8 cellular contexts compared by ENCODE assay signal in genomic region chr12:106137456-106138278, GRCh38. TPM values are rescaled to one million over a fixed set of nuclear protein-coding genes. Genes with fewer than 3 reads are reported as not detected.
A peak's percentile ranks its signal among the peaks of the same experiment; 100 is the strongest.
DNase-seq lines count a peak whose midpoint lies in the region; ATAC-seq, FAIRE-seq and TF ChIP-seq lines count a peak whose summit lies in the region.

No MANE protein-coding gene starts in this region.

- TF ChIP-seq EP300 in A549 (IDR thresholded peaks at IDR 0.05) = no peak

- TF ChIP-seq POLR2A in A549 (IDR thresholded peaks at IDR 0.05; ENCODE audit: low read length) = no peak

- 3% methylated on average over 15 of the region's 15 CpGs for WGBS in A549 (ENCODE audit: missing lambda C conversion rate)
- WGBS in aorta, 2 donors = 2 to 5% methylated on average over 15 of the region's 15 CpGs

- peak in 1 of 2 experiments; percentile 2; a peak in 1 of 5 replicates for TF ChIP-seq RAD21 in A549 (conservative IDR thresholded peaks at IDR 0.05 in 1 of 2, IDR thresholded peaks at IDR 0.05 in 1 of 2)

- H3K27ac ChIP-seq in A549 = peak overlapping the region; percentile 99
- H3K27ac ChIP-seq in cingulate gyrus (ENCODE audit: low read depth, low read length) = peak overlapping the region; percentile 94
- H3K27ac ChIP-seq in aorta (ENCODE audit: low read depth in 1 of 2, low read length in 2 of 2) = peak overlapping the region; percentile 86 to 94

- H3K4me1 ChIP-seq in A549 (peaks cover 57% of the 10 kb centered on the region), mucosa of stomach (ENCODE audit: control insufficient read depth, insufficient read depth, low read length) (peaks cover 10% of the 10 kb centered on the region), aorta (ENCODE audit: control insufficient read depth in 1 of 2, insufficient read depth in 2 of 2, low read length in 2 of 2) (peaks cover 0 to 8% of the 10 kb centered on the region in 2 donors)

- peak overlapping the region; percentile 28 for H3K9ac ChIP-seq in mucosa of stomach (ENCODE audit: low read length)

- H3K4me2 ChIP-seq in A549 = peak overlapping the region; percentile 93

- DNase-seq in A549 (ENCODE audit: low read depth in 1 of 2, low spot score in 1 of 2) (no peak), HT1080 (ENCODE audit: low read depth) (peak; percentile 16), aorta (no peak), omental fat pad (ENCODE audit: low spot score) (no peak), NOMO-1 (lab: John Stamatoyannopoulos, UW; ENCODE audit: unreplicated experiment in 2 of 2) (no peak)

- no peaks in the 10 kb centered on the region for H3K9me3 ChIP-seq in A549
- H3K9me3 ChIP-seq in mucosa of stomach (ENCODE audit: control insufficient read depth, low read length) = no peaks in the 10 kb centered on the region
- H3K9me3 ChIP-seq in aorta (ENCODE audit: control insufficient read depth, low read length) = no peaks in the 10 kb centered on the region

- peaks cover 25% of the 10 kb centered on the region for H3K27me3 ChIP-seq in mucosa of stomach (ENCODE audit: control insufficient read depth, insufficient read depth, low read length)
- H3K27me3 ChIP-seq in aorta (ENCODE audit: control insufficient read depth in 1 of 2, insufficient read depth in 2 of 2, low read length in 1 of 2) = no peaks in the 10 kb centered on the region

- CTCF ChIA-PET in A549 (lab: Yijun Ruan, JAX) = interaction anchor here (0.6 to 10.0 kb wide), 28 partner anchors 12 to 1375 kb away, joined by 3 to 135 read pairs (median 7); no protein-coding TSS in a partner anchor

- H3K36me3 ChIP-seq in mucosa of stomach (ENCODE audit: control insufficient read depth, insufficient read depth, low read length) (no peaks in the 10 kb centered on the region), aorta (ENCODE audit: control insufficient read depth in 1 of 2, insufficient read depth in 2 of 2, low read length in 1 of 2) (no peaks in the 10 kb centered on the region)

- FAIRE-seq in A549 (lab: Jason Lieb, UNC) = no peak

- ATAC-seq in A549 (peak; percentile 4 to 7; a peak in 3 of 6 replicates), aorta (ENCODE audit: low FRiP score) (peak; percentile 4), omental fat pad (ENCODE audit: low FRiP score) (no peak), HG03565 (IDR thresholded peaks at IDR 0.05; ENCODE audit: unreplicated experiment) (no peak)

- peak overlapping the region; percentile 83 for H3K4me3 ChIP-seq in A549
- no peak overlapping the region for H3K4me3 ChIP-seq in mucosa of stomach (ENCODE audit: low read length)
- H3K4me3 ChIP-seq in aorta (ENCODE audit: low read length in 2 of 2) = peak overlapping the region; percentile 80 to 83

- intact Hi-C loops in aorta (cut with DNase I) = loop anchor here (2.0 to 10.0 kb wide), 8 partner anchors 45 to 715 kb away; no protein-coding TSS in a partner anchor

- no peak for TF ChIP-seq CTCF in A549 (IDR thresholded peaks at IDR 0.05)
- no peak for TF ChIP-seq CTCF in omental fat pad (IDR thresholded peaks at IDR 0.05)

- POLR2A ChIA-PET in A549 (lab: Yijun Ruan, JAX) = interaction anchor here (0.6 to 4.0 kb wide), 6 partner anchors 11 to 717 kb away, joined by 3 to 16 read pairs (median 5); no protein-coding TSS in a partner anchor

TF ChIP-seq in A549, 52 proteins besides CTCF, POLR2A, EP300 and RAD21:
- TF ChIP-seq MAX (IDR thresholded peaks at IDR 0.05) (peak; percentile 41), MAZ (IDR thresholded peaks at IDR 0.05; ENCODE audit: borderline replicate concordance, low read depth, low read length) (no peak), HDAC2 (IDR thresholded peaks at IDR 0.05) (no peak)

RNA-seq across cellular contexts. Expression of gene NUAK1, which starts 1.1 kb away (rescaled TPM):
- polyA plus RNA-seq in A549 (2011; rRNA removed) = 22.3 and 25.4 TPM in 2 replicates
- 10.1 and 12.6 TPM in 2 replicates for polyA plus RNA-seq in A549 (2012; cell fraction: cytosol; rRNA removed)
- 15.0 and 19.7 TPM in 2 replicates for polyA plus RNA-seq in A549 (2012; cell fraction: nucleus; rRNA removed)
- polyA plus RNA-seq in A549 (2017; fragmentation: RNase III; extraction: RNeasy Plus Mini Kit Qiagen cat#74134 plus additional on column Dnase treatment) = 18.1 to 23.5 TPM (median 20.8 TPM) in 3 replicates
- polyA minus RNA-seq in A549 (2011; rRNA and poly(A)+ RNA removed) = 36.7 and 38.4 TPM in 2 replicates
- total RNA-seq in HT1080 (2014; rRNA removed; shearing (Covaris generic)) = 7.5 and 10.7 TPM in 2 replicates
- 5.2 and 7.5 TPM in 2 replicates for polyA plus RNA-seq in HT1080 (2015; cell fraction: cytosol; rRNA removed)
- polyA plus RNA-seq in HT1080 (2015; cell fraction: nucleus; rRNA removed) = 6.8 and 8.2 TPM in 2 replicates
- total RNA-seq in aorta = 10 to 100 TPM; 28.2 to 37.7 TPM
- polyA plus RNA-seq in aorta = 1 to 10 TPM; 5.3 to 8.7 TPM
- 10 to 100 TPM in 3 of 4 donors, 1 to 10 TPM in 1; 6.8 to 47.3 (median 21.0) TPM for total RNA-seq in omental fat pad

Comparison
In these comparisons a context has a peak if more than half of its experiments do, and no peak if none do; other contexts are left out.
1. ATAC-seq: peak in A549 (2 of 2) and aorta (single experiment); none in omental fat pad (single experiment) and HG03565 (single experiment).
2. Peak in every context shown above with its lines, with median percentiles within 50 percentile points of each other: H3K27ac ChIP-seq.